In the genomic region with DNA sequence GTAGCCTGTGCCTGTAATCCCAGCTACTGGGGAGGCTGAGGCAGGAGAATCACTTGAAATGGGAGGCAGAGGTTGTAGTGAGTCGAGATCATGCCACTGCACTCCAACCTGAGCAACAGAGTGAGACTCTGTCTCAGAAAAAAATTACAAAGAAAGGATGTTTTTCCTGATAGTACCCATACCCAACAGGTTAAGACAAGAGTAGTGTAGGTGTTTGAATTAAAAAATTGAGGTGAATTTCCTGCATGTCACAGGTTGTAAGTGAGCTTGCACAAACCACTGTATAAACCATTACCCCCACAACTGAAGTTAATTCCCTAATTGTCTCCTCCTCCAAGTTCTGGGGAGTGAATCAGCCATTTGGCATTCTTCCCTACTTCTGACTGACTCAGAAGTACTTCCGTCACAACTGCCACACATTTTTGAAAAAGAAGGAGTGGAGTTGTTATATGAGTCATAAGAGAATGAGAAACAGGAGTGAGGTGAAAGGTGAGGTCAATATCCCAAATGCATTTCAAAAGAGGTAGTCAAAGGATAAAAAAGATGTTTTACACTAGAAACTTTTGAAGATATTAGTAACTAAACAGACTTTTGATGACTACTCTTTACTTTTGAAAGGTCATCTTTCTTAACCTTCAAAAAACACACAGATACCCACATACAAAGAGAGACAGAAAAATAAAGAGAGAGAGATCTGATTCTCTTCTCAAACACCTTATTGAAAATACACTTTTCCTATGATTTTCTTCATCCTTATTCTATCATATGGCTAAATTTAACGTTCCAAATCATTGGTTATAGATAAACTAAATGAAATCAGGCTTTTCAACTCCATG, we compare ENCODE assay signal across 8 cellular contexts.
DNase-seq lines count a peak whose midpoint lies in the region; ATAC-seq and TF ChIP-seq lines count a peak whose summit lies in the region.

No MANE protein-coding gene starts in this region.

- 59 to 60% methylated on average over 3 of the region's 3 CpGs for WGBS in tibial nerve, 2 donors

- H3K4me3 ChIP-seq in tibial nerve: no peak overlapping the region

- peaks cover 7% of the 10 kb centered on the region for H3K27me3 Mint-ChIP-seq in stimulated activated naive CD8-positive, alpha-beta T cell treated with anti-CD3 and anti-CD28 coated beads, Interleukin-15, amount 100 ng/mL, for 72 hours
- H3K27me3 Mint-ChIP-seq in activated T-helper 17 cell treated with anti-CD3 and anti-CD28 coated beads, Interleukin-2, amount 50 U/mL, for 72 hours: no peaks in the 10 kb centered on the region

- no peak overlapping the region for H3K4me3 Mint-ChIP-seq in stimulated activated naive CD8-positive, alpha-beta T cell treated with anti-CD3 and anti-CD28 coated beads, Interleukin-15, amount 100 ng/mL, for 72 hours
- H3K4me3 Mint-ChIP-seq in activated T-helper 17 cell treated with anti-CD3 and anti-CD28 coated beads, Interleukin-2, amount 50 U/mL, for 72 hours: no peak overlapping the region

- H3K27ac Mint-ChIP-seq in stimulated activated naive CD8-positive, alpha-beta T cell treated with anti-CD3 and anti-CD28 coated beads, Interleukin-15, amount 100 ng/mL, for 72 hours: no peak overlapping the region
- H3K27ac Mint-ChIP-seq in activated T-helper 17 cell treated with anti-CD3 and anti-CD28 coated beads, Interleukin-2, amount 50 U/mL, for 72 hours: no peak overlapping the region

- TF ChIP-seq CTCF in tibial nerve (IDR thresholded peaks at IDR 0.05): no peak

- peak in 1 of 2 donors; percentile 72 for TF ChIP-seq EP300 in tibial nerve (IDR thresholded peaks at IDR 0.05)

- no peak for TF ChIP-seq POLR2A in tibial nerve (IDR thresholded peaks at IDR 0.05)

- no peaks in the 10 kb centered on the region for H3K4me1 Mint-ChIP-seq in stimulated activated naive CD8-positive, alpha-beta T cell treated with anti-CD3 and anti-CD28 coated beads, Interleukin-15, amount 100 ng/mL, for 72 hours
- no peaks in the 10 kb centered on the region for H3K4me1 Mint-ChIP-seq in activated T-helper 17 cell treated with anti-CD3 and anti-CD28 coated beads, Interleukin-2, amount 50 U/mL, for 72 hours

- H3K27me3 ChIP-seq in tibial nerve: no peaks in the 10 kb centered on the region

- peak; percentile 46 for ATAC-seq in stimulated activated naive CD8-positive, alpha-beta T cell treated with anti-CD3 and anti-CD28 coated beads, Interleukin-15, Interleukin-2, amounts not matched to agents 100 U/mL and 50 U/mL, for 24 hours
- ATAC-seq in stimulated activated naive CD8-positive, alpha-beta T cell treated with anti-CD3 and anti-CD28 coated beads, Interleukin-15, amount 100 ng/mL, for 72 hours: no peak
- ATAC-seq in activated T-helper 17 cell treated with anti-CD3 and anti-CD28 coated beads, Interleukin-2, amount 50 U/mL, for 72 hours (replicated peaks): peak; percentile 55
- ATAC-seq in HG03108 (IDR thresholded peaks at IDR 0.05; ENCODE audit: unreplicated experiment): no peak
- no peak for ATAC-seq in HG02885 (IDR thresholded peaks at IDR 0.05; ENCODE audit: poor library complexity, unreplicated experiment)
- ATAC-seq in HG03460 (IDR thresholded peaks at IDR 0.05; ENCODE audit: unreplicated experiment): no peak

- no peak for DNase-seq in stimulated activated naive CD8-positive, alpha-beta T cell treated with anti-CD3 and anti-CD28 coated beads, Interleukin-15, Interleukin-2, amounts not matched to agents 100 U/mL and 50 U/mL, for 24 hours
- DNase-seq in stimulated activated naive CD8-positive, alpha-beta T cell treated with anti-CD3 and anti-CD28 coated beads, Interleukin-15, amount 100 ng/mL, for 72 hours: no peak
- DNase-seq in iPS-NIHi7 (ENCODE audit: extremely low spot score) (peak; percentile 22), tibial nerve (ENCODE audit: low spot score in 2 of 2) (no peak)

- H3K9me3 Mint-ChIP-seq in stimulated activated naive CD8-positive, alpha-beta T cell treated with anti-CD3 and anti-CD28 coated beads, Interleukin-15, amount 100 ng/mL, for 72 hours: no peaks in the 10 kb centered on the region
- no peaks in the 10 kb centered on the region for H3K9me3 Mint-ChIP-seq in activated T-helper 17 cell treated with anti-CD3 and anti-CD28 coated beads, Interleukin-2, amount 50 U/mL, for 72 hours

- H3K36me3 ChIP-seq in tibial nerve: no peaks in the 10 kb centered on the region

- H3K27ac ChIP-seq in tibial nerve: peak overlapping the region in 1 of 4 donors; percentile 55

- H3K4me1 ChIP-seq in tibial nerve: peaks cover 0 to 13% (median 0%) of the 10 kb centered on the region in 4 donors

- H3K9me3 ChIP-seq in tibial nerve: no peaks in the 10 kb centered on the region

- H3K36me3 Mint-ChIP-seq in activated T-helper 17 cell treated with anti-CD3 and anti-CD28 coated beads, Interleukin-2, amount 50 U/mL, for 72 hours (ENCODE audit: low read depth): no peaks in the 10 kb centered on the region

Comparison
In these comparisons a context has a peak if more than half of its experiments do, and no peak if none do; other contexts are left out.
1. ATAC-seq: peak in stimulated activated naive CD8-positive, alpha-beta T cell treated with anti-CD3 and anti-CD28 coated beads, Interleukin-15, Interleukin-2, amounts not matched to agents 100 U/mL and 50 U/mL, for 24 hours (single experiment) and activated T-helper 17 cell treated with anti-CD3 and anti-CD28 coated beads, Interleukin-2, amount 50 U/mL, for 72 hours (single experiment); none in stimulated activated naive CD8-positive, alpha-beta T cell treated with anti-CD3 and anti-CD28 coated beads, Interleukin-15, amount 100 ng/mL, for 72 hours (single experiment), HG03108 (single experiment), HG02885 (single experiment) and HG03460 (single experiment).